In the genomic region with DNA sequence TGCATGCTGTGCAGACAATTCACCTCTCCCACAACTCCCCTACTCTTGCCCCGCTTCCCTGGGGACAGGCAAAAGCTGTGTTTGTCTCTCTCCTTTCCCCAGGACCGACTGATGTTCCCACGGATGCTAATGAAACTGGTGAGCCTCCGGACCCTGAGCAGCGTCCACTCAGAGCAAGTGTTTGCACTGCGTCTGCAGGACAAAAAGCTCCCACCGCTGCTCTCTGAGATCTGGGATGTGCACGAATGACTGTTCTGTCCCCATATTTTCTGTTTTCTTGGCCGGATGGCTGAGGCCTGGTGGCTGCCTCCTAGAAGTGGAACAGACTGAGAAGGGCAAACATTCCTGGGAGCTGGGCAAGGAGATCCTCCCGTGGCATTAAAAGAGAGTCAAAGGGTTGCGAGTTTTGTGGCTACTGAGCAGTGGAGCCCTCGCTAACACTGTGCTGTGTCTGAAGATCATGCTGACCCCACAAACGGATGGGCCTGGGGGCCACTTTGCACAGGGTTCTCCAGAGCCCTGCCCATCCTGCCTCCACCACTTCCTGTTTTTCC, we compare ENCODE assay signal across 8 cellular contexts. TPM values are rescaled to one million over a fixed set of nuclear protein-coding genes. Genes with fewer than 3 reads are reported as not detected.
DNase-seq lines count a peak whose midpoint lies in the region; ATAC-seq lines count a peak whose summit lies in the region.

No MANE protein-coding gene starts in this region.

- no peaks in the 10 kb centered on the region for H3K9me2 ChIP-seq in GM23248 (ENCODE audit: insufficient read depth)

- H3K4me3 ChIP-seq in GM23248 (peak overlapping the region; percentile 76), SJSA1 (no peak overlapping the region), right cardiac atrium (ENCODE audit: low read length) (peak overlapping the region; percentile 81), skin epidermis (peak overlapping the region in 5 of 7 experiments; percentile 65 to 91 (median 82))

- in situ Hi-C loops in GM23248 (cut with MboI): no loop called here

- intact Hi-C loops in right cardiac atrium (cut with DNase I): loop anchor here in 1 of 4 donors (5.0 kb wide), 1 partner anchor 91 kb away; a partner anchor contains a TSS

- peaks cover 36% of the 10 kb centered on the region for H3K4me1 ChIP-seq in GM23248 (ENCODE audit: insufficient read depth)
- H3K4me1 ChIP-seq in SJSA1 (replicated peaks): peaks cover 49% of the 10 kb centered on the region
- peaks cover 9% of the 10 kb centered on the region for H3K4me1 ChIP-seq in right cardiac atrium (ENCODE audit: control insufficient read depth, insufficient read depth, low read length)

- peak overlapping the region; percentile 95 for H2AFZ ChIP-seq in GM23248

- H3K36me3 ChIP-seq in GM23248 (ENCODE audit: low read depth) (no peaks in the 10 kb centered on the region), SJSA1 (peaks cover 3% of the 10 kb centered on the region; the same call in 1 of the 2 replicates)

- peaks cover 7% of the 10 kb centered on the region; the same call in 1 of the 2 replicates for H4K20me1 ChIP-seq in GM23248 (ENCODE audit: insufficient read depth)

- no peaks in the 10 kb centered on the region for H3K27me3 ChIP-seq in GM23248 (replicated peaks; ENCODE audit: insufficient read depth)
- H3K27me3 ChIP-seq in SJSA1 (replicated peaks): no peaks in the 10 kb centered on the region
- H3K27me3 ChIP-seq in right cardiac atrium (ENCODE audit: control insufficient read depth, insufficient read depth): no peaks in the 10 kb centered on the region

- peak overlapping the region; percentile 85 for H3K9ac ChIP-seq in GM23248

- peak overlapping the region; percentile 88 for H3K4me2 ChIP-seq in GM23248 (ENCODE audit: unreplicated experiment)

- H3K27ac ChIP-seq in GM23248 (peak overlapping the region; percentile 81), SJSA1 (peak overlapping the region; percentile 89), right cardiac atrium (ENCODE audit: low read length) (peak overlapping the region; percentile 96), skin epidermis (peak overlapping the region; percentile 45 to 99 (median 94))

- peaks cover 29% of the 10 kb centered on the region for H3F3A ChIP-seq in GM23248 (ENCODE audit: insufficient read depth)

- ATAC-seq in right cardiac atrium (peak in 1 of 2 donors; percentile 35), HG02981 (IDR thresholded peaks at IDR 0.05; ENCODE audit: unreplicated experiment) (no peak), GM18517 (IDR thresholded peaks at IDR 0.05; ENCODE audit: unreplicated experiment) (no peak)

- H3K9me3 ChIP-seq in GM23248 (ENCODE audit: low read depth) (no peaks in the 10 kb centered on the region), SJSA1 (replicated peaks) (no peaks in the 10 kb centered on the region), right cardiac atrium (ENCODE audit: control insufficient read depth, low read length) (no peaks in the 10 kb centered on the region)

- DNase-seq in GM23248: no peak
- no peak for DNase-seq in SJSA1 (ENCODE audit: low read depth in 1 of 2, low spot score in 2 of 2)
- no peak for DNase-seq in right cardiac atrium
- no peak for DNase-seq in foreskin melanocyte
- DNase-seq in GOT3 (lab: John Stamatoyannopoulos, UW): no peak

- H3K79me2 ChIP-seq in GM23248 (ENCODE audit: insufficient read depth): peaks cover 31% of the 10 kb centered on the region

- WGBS in GM23248 (ENCODE audit: low coverage in 1 of 2, low lambda C conversion rate in 2 of 2, missing lambda C conversion rate in 2 of 2), 2 experiments: 37 to 42% methylated on average over 13 of the region's 13 CpGs
- 49% methylated on average over 13 of the region's 13 CpGs for WGBS in right cardiac atrium

RNA-seq across cellular contexts. Expression of a gene that starts 1.4 kb away (rescaled TPM):
- 17.4 and 20.4 TPM in 2 replicates for total RNA-seq in GM23248 (2014; rRNA removed; shearing (Covaris generic))
- polyA plus RNA-seq in GM23248 (2016; fragmentation: Nextera tagmentation; extraction: Ambion mirVana) (8.6 and 9.9 TPM in 2 replicates), right cardiac atrium (27.9 TPM)
- total RNA-seq in SJSA1 (2014; rRNA removed; shearing (Covaris generic)): 15.7 and 20.9 TPM in 2 replicates
- total RNA-seq in right cardiac atrium: 10 to 100 TPM; 42.2 to 73.7 (median 54.7) TPM

RNA-seq across cellular contexts. Expression of a gene that starts 10.7 kb away (rescaled TPM):
- 2.7 and 7.2 TPM in 2 replicates for total RNA-seq in GM23248 (2014; rRNA removed; shearing (Covaris generic))
- polyA plus RNA-seq in GM23248 (2016; fragmentation: Nextera tagmentation; extraction: Ambion mirVana) (4.9 and 5.1 TPM in 2 replicates), right cardiac atrium (29.5 TPM)
- total RNA-seq in SJSA1 (2014; rRNA removed; shearing (Covaris generic)): 11.1 and 11.8 TPM in 2 replicates
- total RNA-seq in right cardiac atrium: 10 to 100 TPM; 22.9 to 42.2 (median 34.2) TPM

RNA-seq across cellular contexts. Expression of a gene that starts 19.9 kb away (rescaled TPM):
- total RNA-seq in GM23248 (2014; rRNA removed; shearing (Covaris generic)): 48.4 and 62.6 TPM in 2 replicates
- polyA plus RNA-seq in GM23248 (2016; fragmentation: Nextera tagmentation; extraction: Ambion mirVana) (29.0 and 30.0 TPM in 2 replicates), right cardiac atrium (24.7 TPM)
- 29.8 and 34.4 TPM in 2 replicates for total RNA-seq in SJSA1 (2014; rRNA removed; shearing (Covaris generic))
- total RNA-seq in right cardiac atrium: 10 to 100 TPM; 21.7 to 25.9 (median 25.5) TPM

RNA-seq across cellular contexts. Expression of a gene that starts 53.8 kb away (rescaled TPM):
- total RNA-seq in GM23248 (2014; rRNA removed; shearing (Covaris generic)): 24.5 and 34.9 TPM in 2 replicates
- polyA plus RNA-seq in GM23248 (2016; fragmentation: Nextera tagmentation; extraction: Ambion mirVana): 40.3 and 41.3 TPM in 2 replicates
- total RNA-seq in SJSA1 (2014; rRNA removed; shearing (Covaris generic)): 41.3 and 63.5 TPM in 2 replicates
- 10 to 100 TPM in 3 of 4 donors, 1 to 10 TPM in 1; 9.2 to 12.4 (median 11.8) TPM for total RNA-seq in right cardiac atrium
- 10.5 TPM for polyA plus RNA-seq in right cardiac atrium
